Comparison of ENCODE assay signal across 8 cellular contexts in the genomic region with DNA sequence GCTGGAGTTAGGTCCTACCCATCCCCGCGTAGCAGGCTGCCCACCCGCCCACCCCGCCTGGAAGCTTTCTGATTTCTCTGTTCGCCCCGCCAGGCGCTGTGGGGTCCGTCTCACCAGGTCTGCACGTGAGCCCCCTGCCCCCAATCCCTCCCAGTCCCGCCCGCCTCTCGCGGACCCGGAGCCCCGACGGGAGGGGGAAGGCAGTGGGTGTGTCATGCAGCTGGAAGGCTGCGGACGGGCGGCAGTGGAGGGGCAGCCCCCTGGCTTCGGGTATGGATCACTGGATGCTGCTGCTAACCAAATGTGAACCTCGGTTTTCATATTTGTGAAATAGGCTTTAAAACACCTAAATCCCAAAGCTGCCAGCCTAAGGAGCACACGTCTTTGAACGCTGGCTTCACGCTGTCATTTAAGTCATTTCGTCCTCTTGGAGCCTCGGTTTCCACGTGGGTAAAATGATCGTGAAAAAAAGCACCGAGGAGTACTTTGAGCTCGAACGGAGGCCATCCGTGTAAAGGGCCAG. TPM values are rescaled to one million over a fixed set of nuclear protein-coding genes. Genes with fewer than 3 reads are reported as not detected.
DNase-seq lines count a peak whose midpoint lies in the region; ATAC-seq, FAIRE-seq and TF ChIP-seq lines count a peak whose summit lies in the region.

No MANE protein-coding gene starts in this region.

- H3K4me1 ChIP-seq in A549: 0 out of 3 replicates have a peak, but pooled peaks cover 2% of the 10 kb centered on the region
- H3K4me1 ChIP-seq in HUES64 (ENCODE audit: insufficient read depth, low read length): peaks cover 4% of the 10 kb centered on the region

- 0 out of 2 replicates have a peak overlapping the region, but pooled peaks have one; percentile 2 for H3K9ac ChIP-seq in HUES64 (ENCODE audit: low read depth, low read length)

- WGBS in A549 (ENCODE audit: missing lambda C conversion rate): 7% methylated on average over 12 of the region's 32 CpGs
- WGBS in HUES64: 1% methylated on average over 32 of the region's 32 CpGs

- H3K4me1 Mint-ChIP-seq in mesothelial cell of epicardium: peaks cover 14% of the 10 kb centered on the region

- H3K4me3 ChIP-seq in A549: peak overlapping the region; percentile 73
- H3K4me3 ChIP-seq in HUES64 (ENCODE audit: low read length): peak overlapping the region; percentile 61
- peak overlapping the region; percentile 24 for H3K4me3 ChIP-seq in astrocyte of the spinal cord (ENCODE audit: low read depth, low read length)

- H3K9me3 Mint-ChIP-seq in mesothelial cell of epicardium: no peaks in the 10 kb centered on the region

- DNase-seq in A549 (ENCODE audit: low read depth in 1 of 2, low spot score in 1 of 2): no peak
- DNase-seq in astrocyte of the spinal cord (ENCODE audit: low read depth, low spot score): no peak
- DNase-seq in mesothelial cell of epicardium (ENCODE audit: low spot score in 2 of 2, unreplicated experiment in 2 of 2): no peak

- H3K27me3 ChIP-seq in HUES64 (ENCODE audit: insufficient read depth, low read length): peaks cover 45% of the 10 kb centered on the region

- H3K36me3 Mint-ChIP-seq in mesothelial cell of epicardium: no peaks in the 10 kb centered on the region

- H3K4me2 ChIP-seq in A549: peak overlapping the region; percentile 93

- H3K9me3 ChIP-seq in A549: no peaks in the 10 kb centered on the region
- no peaks in the 10 kb centered on the region for H3K9me3 ChIP-seq in HUES64 (ENCODE audit: insufficient read depth, low read depth, low read length)

- H3K4me3 Mint-ChIP-seq in mesothelial cell of epicardium: peak overlapping the region; percentile 74

- H3K27ac Mint-ChIP-seq in mesothelial cell of epicardium: no peak overlapping the region

- in situ Hi-C loops in astrocyte of the spinal cord (cut with HindIII; ENCODE audit: low sequenced_read_pairs): no loop called here

- no peak for TF ChIP-seq POLR2A in A549 (IDR thresholded peaks at IDR 0.05; ENCODE audit: low read length)

- H3K27me3 Mint-ChIP-seq in mesothelial cell of epicardium (ENCODE audit: low read depth): peaks cover 29% of the 10 kb centered on the region

- TF ChIP-seq CTCF in A549 (IDR thresholded peaks at IDR 0.05): no peak
- TF ChIP-seq CTCF in astrocyte of the spinal cord (IDR thresholded peaks at IDR 0.05; ENCODE audit: low read depth, low read length): no peak
- TF ChIP-seq CTCF in mesothelial cell of epicardium (IDR thresholded peaks at IDR 0.05; ENCODE audit: unreplicated experiment): no peak

- CTCF ChIA-PET in A549 (lab: Yijun Ruan, JAX): interaction anchor here (0.8 kb wide), 1 partner anchor 11 kb away, joined by 3 read pairs; no protein-coding TSS in a partner anchor

- no peak for ATAC-seq in A549
- ATAC-seq in GM18907 (IDR thresholded peaks at IDR 0.05; ENCODE audit: unreplicated experiment): no peak
- no peak for ATAC-seq in HG02852 (IDR thresholded peaks at IDR 0.05; ENCODE audit: unreplicated experiment)
- ATAC-seq in HG02973 (IDR thresholded peaks at IDR 0.05; ENCODE audit: unreplicated experiment): no peak
- no peak for ATAC-seq in GM18909 (IDR thresholded peaks at IDR 0.05; ENCODE audit: poor library complexity, unreplicated experiment)

- TF ChIP-seq RAD21 in A549 (conservative IDR thresholded peaks at IDR 0.05 in 1 of 2, IDR thresholded peaks at IDR 0.05 in 1 of 2): no peak

- no peaks in the 10 kb centered on the region for H3K36me3 ChIP-seq in HUES64 (ENCODE audit: insufficient read depth, low read length)

- FAIRE-seq in A549 (lab: Jason Lieb, UNC): no peak

- no peak for TF ChIP-seq EP300 in A549 (IDR thresholded peaks at IDR 0.05)

- POLR2A ChIA-PET in A549 (lab: Yijun Ruan, JAX): no interaction called here

- no peak overlapping the region for H3K27ac ChIP-seq in A549
- no peak overlapping the region for H3K27ac ChIP-seq in HUES64 (ENCODE audit: low read depth, low read length)

TF ChIP-seq in A549, 52 proteins besides CTCF, POLR2A, EP300 and RAD21 (continues in another document):
- TF ChIP-seq ZC3H11A (IDR thresholded peaks at IDR 0.05) (no peak), HOXA7 (CRISPR knock-in tag; IDR thresholded peaks at IDR 0.05) (no peak), JUN (IDR thresholded peaks at IDR 0.05) (no peak), KDM1A (IDR thresholded peaks at IDR 0.05; ENCODE audit: low read depth) (no peak), MYC (IDR thresholded peaks at IDR 0.05; ENCODE audit: borderline replicate concordance, low read length) (no peak), ESRRA (IDR thresholded peaks at IDR 0.05; ENCODE audit: borderline replicate concordance, low read length) (no peak), CEBPB (IDR thresholded peaks at IDR 0.05) (no peak)
- TF ChIP-seq, protein P1, sequence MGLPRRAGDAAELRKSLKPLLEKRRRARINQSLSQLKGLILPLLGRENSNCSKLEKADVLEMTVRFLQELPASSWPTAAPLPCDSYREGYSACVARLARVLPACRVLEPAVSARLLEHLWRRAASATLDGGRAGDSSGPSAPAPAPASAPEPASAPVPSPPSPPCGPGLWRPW (IDR thresholded peaks at IDR 0.05): no peak
- TF ChIP-seq, protein P2, sequence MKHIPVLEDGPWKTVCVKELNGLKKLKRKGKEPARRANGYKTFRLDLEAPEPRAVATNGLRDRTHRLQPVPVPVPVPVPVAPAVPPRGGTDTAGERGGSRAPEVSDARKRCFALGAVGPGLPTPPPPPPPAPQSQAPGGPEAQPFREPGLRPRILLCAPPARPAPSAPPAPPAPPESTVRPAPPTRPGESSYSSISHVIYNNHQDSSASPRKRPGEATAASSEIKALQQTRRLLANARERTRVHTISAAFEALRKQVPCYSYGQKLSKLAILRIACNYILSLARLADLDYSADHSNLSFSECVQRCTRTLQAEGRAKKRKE (CRISPR knock-in tag; IDR thresholded peaks at IDR 0.05; ENCODE audit: low read depth): no peak
- TF ChIP-seq, protein P3, sequence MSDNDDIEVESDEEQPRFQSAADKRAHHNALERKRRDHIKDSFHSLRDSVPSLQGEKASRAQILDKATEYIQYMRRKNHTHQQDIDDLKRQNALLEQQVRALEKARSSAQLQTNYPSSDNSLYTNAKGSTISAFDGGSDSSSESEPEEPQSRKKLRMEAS (IDR thresholded peaks at IDR 0.05): no peak

RNA-seq across cellular contexts. Expression of a gene that starts 0.6 kb away (rescaled TPM):
- polyA plus RNA-seq in A549 (2011; rRNA removed): 0.30 and 0.88 TPM in 2 replicates
- 1.3 and 1.6 TPM in 2 replicates for polyA plus RNA-seq in A549 (2012; cell fraction: cytosol; rRNA removed)
- 1.4 and 1.7 TPM in 2 replicates for polyA plus RNA-seq in A549 (2012; cell fraction: nucleus; rRNA removed)
- polyA plus RNA-seq in A549 (2017; fragmentation: RNase III; extraction: RNeasy Plus Mini Kit Qiagen cat#74134 plus additional on column Dnase treatment): 0.54 to 0.80 TPM (median 0.54 TPM) in 3 replicates
- polyA minus RNA-seq in A549 (2011; rRNA and poly(A)+ RNA removed): not detected in 2 replicates
- polyA plus RNA-seq in HUES64 (2013, experiment 1 of 2): 2.7 TPM
- 3.7 TPM for polyA plus RNA-seq in HUES64 (2013, experiment 2 of 2)
- total RNA-seq in mesothelial cell of epicardium: 8.0 to 9.9 TPM (median 9.3 TPM) in 3 replicates

RNA-seq across cellular contexts. Expression of a gene that starts 20.8 kb away (rescaled TPM):
- polyA plus RNA-seq in A549 (2011; rRNA removed) (5.0 and 5.8 TPM in 2 replicates), A549 (2017; fragmentation: RNase III; extraction: RNeasy Plus Mini Kit Qiagen cat#74134 plus additional on column Dnase treatment) (1.9 to 2.8 TPM (median 2.3 TPM) in 3 replicates)
- polyA plus RNA-seq in A549 (2012; cell fraction: cytosol; rRNA removed): 3.3 TPM in 2 replicates
- polyA plus RNA-seq in A549 (2012; cell fraction: nucleus; rRNA removed): 1.6 and 2.6 TPM in 2 replicates
- polyA minus RNA-seq in A549 (2011; rRNA and poly(A)+ RNA removed): 2.7 and 4.8 TPM in 2 replicates
- 8.2 TPM for polyA plus RNA-seq in HUES64 (2013, experiment 1 of 2)
- 12.6 TPM for polyA plus RNA-seq in HUES64 (2013, experiment 2 of 2)
- 14.4 to 18.0 TPM (median 15.3 TPM) in 3 replicates for total RNA-seq in mesothelial cell of epicardium

RNA-seq across cellular contexts. Expression of a gene that starts 33.2 kb away (rescaled TPM):
- polyA plus RNA-seq in A549 (2011; rRNA removed) (11.8 and 13.4 TPM in 2 replicates), A549 (2017; fragmentation: RNase III; extraction: RNeasy Plus Mini Kit Qiagen cat#74134 plus additional on column Dnase treatment) (14.0 to 15.9 TPM (median 15.5 TPM) in 3 replicates)
- polyA plus RNA-seq in A549 (2012; cell fraction: cytosol; rRNA removed): 27.2 and 35.6 TPM in 2 replicates
- 25.4 and 34.3 TPM in 2 replicates for polyA plus RNA-seq in A549 (2012; cell fraction: nucleus; rRNA removed)
- 6.6 and 7.0 TPM in 2 replicates for polyA minus RNA-seq in A549 (2011; rRNA and poly(A)+ RNA removed)
- polyA plus RNA-seq in HUES64 (2013, experiment 1 of 2): 12.2 TPM
- 13.1 TPM for polyA plus RNA-seq in HUES64 (2013, experiment 2 of 2)
- 17.4 to 18.1 TPM (median 17.6 TPM) in 3 replicates for total RNA-seq in mesothelial cell of epicardium

RNA-seq across cellular contexts. Expression of a gene that starts 41.4 kb away (rescaled TPM):
- polyA plus RNA-seq in A549 (2011; rRNA removed) (42.4 and 43.2 TPM in 2 replicates), A549 (2017; fragmentation: RNase III; extraction: RNeasy Plus Mini Kit Qiagen cat#74134 plus additional on column Dnase treatment) (83.2 to 94.4 TPM (median 93.9 TPM) in 3 replicates)
- polyA plus RNA-seq in A549 (2012; cell fraction: cytosol; rRNA removed): 189 and 286 TPM in 2 replicates
- 202 and 280 TPM in 2 replicates for polyA plus RNA-seq in A549 (2012; cell fraction: nucleus; rRNA removed)
- 10.0 and 12.4 TPM in 2 replicates for polyA minus RNA-seq in A549 (2011; rRNA and poly(A)+ RNA removed)
- 6.5 TPM for polyA plus RNA-seq in HUES64 (2013, experiment 1 of 2)
- 12.6 TPM for polyA plus RNA-seq in HUES64 (2013, experiment 2 of 2)
- total RNA-seq in mesothelial cell of epicardium: 43.2 to 44.9 TPM (median 44.5 TPM) in 3 replicates
